20 cellular contexts compared by ENCODE assay signal in genomic region chr6:4157506-4157905, GRCh38. TPM values are rescaled to one million over a fixed set of nuclear protein-coding genes. Genes with fewer than 3 reads are reported as not detected.
DNase-seq lines count a peak whose midpoint lies in the region; ATAC-seq and TF ChIP-seq lines count a peak whose summit lies in the region.
"Had no signal": no experiment of that assay in that cellular context is flagged by ENCODE, and none has a peak within 500 bp of the region (broad histone marks: within the 10 kb centered on the region; RNA-seq: fewer than 3 reads in every experiment).

No MANE protein-coding gene starts in this region.

- no peak overlapping the region for H2AK5ac ChIP-seq in neuronal stem cell (ENCODE audit: low read depth, low read length)

- H2BK120ac ChIP-seq in neuronal stem cell (ENCODE audit: low read depth, low read length) = no peak overlapping the region

- no peak overlapping the region for H3K14ac ChIP-seq in neuronal stem cell (ENCODE audit: low read length)

- no peak overlapping the region for H2BK15ac ChIP-seq in neuronal stem cell (ENCODE audit: low read length)

- no peaks in the 10 kb centered on the region for H3K27me3 ChIP-seq in esophagus muscularis mucosa
- no peaks in the 10 kb centered on the region for H3K27me3 ChIP-seq in neuronal stem cell (ENCODE audit: control insufficient read depth in 3 of 3, insufficient read depth in 3 of 3, low read depth in 1 of 3, low read length in 3 of 3)

- H3K36me3 ChIP-seq in esophagus muscularis mucosa (no peaks in the 10 kb centered on the region), neuronal stem cell (replicated peaks in 1 of 2; ENCODE audit: control insufficient read depth in 2 of 2, insufficient read depth in 2 of 2, low read length in 2 of 2) (no peaks in the 10 kb centered on the region)

- H3K18ac ChIP-seq in neuronal stem cell (ENCODE audit: low read length) = no peak overlapping the region

- no peak for TF ChIP-seq POLR2A in esophagus muscularis mucosa (IDR thresholded peaks at IDR 0.05; ENCODE audit: low read depth)

- H4K91ac ChIP-seq in neuronal stem cell (ENCODE audit: low read depth, low read length, poor library complexity) = no peak overlapping the region

- H3K79me1 ChIP-seq in neuronal stem cell (ENCODE audit: low read depth, low read length) = no peaks in the 10 kb centered on the region

- CTCF ChIA-PET in activated naive CD4-positive, alpha-beta T cell treated with anti-CD3 and anti-CD28 coated beads, Interleukin-2, amount 10 ng/mL, durations not matched to agents 7 days and 5 days (lab: Charles Lee) = interaction anchor here (3.5 kb wide), 1 partner anchor 103 kb away, joined by 20 read pairs; no protein-coding TSS in a partner anchor
- CTCF ChIA-PET in WTC11 (lab: Charles Lee) = no interaction called here

- H3K4ac ChIP-seq in neuronal stem cell (ENCODE audit: low read length) = no peak overlapping the region

- H3K4me3 ChIP-seq in AG10803 (ENCODE audit: low read length) = no peak overlapping the region
- H3K4me3 ChIP-seq in esophagus muscularis mucosa = no peak overlapping the region
- H3K4me3 ChIP-seq in neuronal stem cell (ENCODE audit: low read length in 2 of 2) = no peak overlapping the region

- H4K8ac ChIP-seq in neuronal stem cell (ENCODE audit: low read depth, low read length) = no peak overlapping the region

- H3K4me3 Mint-ChIP-seq in activated naive CD4-positive, alpha-beta T cell treated with anti-CD3 and anti-CD28 coated beads, Interleukin-2, amount 10 ng/mL, durations not matched to agents 7 days and 5 days = no peak overlapping the region
- H3K4me3 Mint-ChIP-seq in WTC11 = no peak overlapping the region
- H3K4me3 Mint-ChIP-seq: IgD-negative memory B cell had no signal

- TF ChIP-seq CTCF in AG10803 (conservative IDR thresholded peaks at IDR 0.05; ENCODE audit: low read length) (no peak), esophagus muscularis mucosa (IDR thresholded peaks at IDR 0.05) (no peak), WTC11 (IDR thresholded peaks at IDR 0.05) (no peak)

- peak overlapping the region; percentile 12 for H2BK12ac ChIP-seq in neuronal stem cell (ENCODE audit: low read length)

- peaks cover 5% of the 10 kb centered on the region for H3K4me1 Mint-ChIP-seq in activated naive CD4-positive, alpha-beta T cell treated with anti-CD3 and anti-CD28 coated beads, Interleukin-2, amount 10 ng/mL, durations not matched to agents 7 days and 5 days
- peaks cover 9% of the 10 kb centered on the region for H3K4me1 Mint-ChIP-seq in WTC11

- POLR2A ChIA-PET in WTC11 (lab: Charles Lee) = no interaction called here

- H3K27ac ChIP-seq in esophagus muscularis mucosa (replicated peaks in 1 of 4) = no peak overlapping the region
- no peak overlapping the region for H3K27ac ChIP-seq in neuronal stem cell (replicated peaks; ENCODE audit: low read length)
- H3K27ac ChIP-seq: HL-60, KMS-11, RWPE1 had no signal

- no peak overlapping the region for H3K27ac Mint-ChIP-seq in activated naive CD4-positive, alpha-beta T cell treated with anti-CD3 and anti-CD28 coated beads, Interleukin-2, amount 10 ng/mL, durations not matched to agents 7 days and 5 days
- H3K27ac Mint-ChIP-seq in WTC11 = no peak overlapping the region
- H3K27ac Mint-ChIP-seq: CD4-positive, CD25-positive, alpha-beta regulatory T cell; IgD-negative memory B cell had no signal

- no peak overlapping the region for H2BK5ac ChIP-seq in neuronal stem cell (ENCODE audit: low read length)

- peak; percentile 33 for DNase-seq in AG10803 (ENCODE audit: low read depth)
- DNase-seq in NCI-H524 (lab: John Stamatoyannopoulos, UW) = peak; percentile 90 to 95
- peak; percentile 57 for DNase-seq in esophagus muscularis mucosa (ENCODE audit: extremely low spot score)
- no peak for DNase-seq in neuronal stem cell (ENCODE audit: low spot score)
- DNase-seq in activated naive CD4-positive, alpha-beta T cell treated with anti-CD3 and anti-CD28 coated beads, Interleukin-2, amount 10 ng/mL, durations not matched to agents 7 days and 5 days = no peak
- no peak for DNase-seq in WTC11 (ENCODE audit: low spot score)
- DNase-seq: 8988T; ACHN; CD4-positive, CD25-positive, alpha-beta regulatory T cell; EL; GDM1; MM.1S; NCI-H2029 treated with DMSO at 0.1 percent for 48 hours; NCI-H526; SHP77 had no signal

- intact Hi-C loops in esophagus muscularis mucosa (cut with DNase I) = no loop called here

- no peaks in the 10 kb centered on the region for H3K9me3 Mint-ChIP-seq in activated naive CD4-positive, alpha-beta T cell treated with anti-CD3 and anti-CD28 coated beads, Interleukin-2, amount 10 ng/mL, durations not matched to agents 7 days and 5 days
- no peaks in the 10 kb centered on the region for H3K9me3 Mint-ChIP-seq in WTC11
- H3K9me3 Mint-ChIP-seq: IgD-negative memory B cell had no signal

- no peak overlapping the region for H3K23ac ChIP-seq in neuronal stem cell (ENCODE audit: low read depth, low read length, poor library complexity)

- H3K36me3 Mint-ChIP-seq in activated naive CD4-positive, alpha-beta T cell treated with anti-CD3 and anti-CD28 coated beads, Interleukin-2, amount 10 ng/mL, durations not matched to agents 7 days and 5 days = no peaks in the 10 kb centered on the region
- H3K36me3 Mint-ChIP-seq in WTC11 = no peaks in the 10 kb centered on the region
- H3K36me3 Mint-ChIP-seq: CD4-positive, CD25-positive, alpha-beta regulatory T cell; IgD-negative memory B cell had no signal

- H3K4me2 ChIP-seq in neuronal stem cell (ENCODE audit: insufficient read depth, low read length, poor library complexity, severe bottlenecking) = no peak overlapping the region
- H3K4me2 ChIP-seq: KMS-11 had no signal

- TF ChIP-seq EP300 in esophagus muscularis mucosa (IDR thresholded peaks at IDR 0.05) = no peak

- ATAC-seq in WTC11 (no peak), HG02938 (IDR thresholded peaks at IDR 0.05; ENCODE audit: unreplicated experiment) (no peak)

- H3K9ac ChIP-seq in neuronal stem cell (ENCODE audit: low read depth, low read length, poor library complexity) = no peak overlapping the region
- H3K9ac ChIP-seq: KMS-11 had no signal

- no peak overlapping the region for H2AFZ ChIP-seq in neuronal stem cell (ENCODE audit: low read length)

- 65% methylated on average over 8 of the region's 12 CpGs for WGBS in esophagus muscularis mucosa
- no CpG with 5 or more reads among the region's 12 CpGs for WGBS in neuronal stem cell (ENCODE audit: extremely low coverage in 2 of 2, insufficient read length in 2 of 2, insufficient replicate concordance in 1 of 2), 2 donors

- no peaks in the 10 kb centered on the region for H3K9me3 ChIP-seq in esophagus muscularis mucosa
- no peaks in the 10 kb centered on the region for H3K9me3 ChIP-seq in neuronal stem cell (replicated peaks in 1 of 2; ENCODE audit: control insufficient read depth in 2 of 2, insufficient read depth in 1 of 2, low read depth in 1 of 2, low read length in 2 of 2)

- peaks cover 2 to 6% (median 3%) of the 10 kb centered on the region in 4 donors for H3K4me1 ChIP-seq in esophagus muscularis mucosa
- H3K4me1 ChIP-seq in neuronal stem cell (ENCODE audit: control insufficient read depth in 2 of 2, insufficient read depth in 1 of 2, low read depth in 1 of 2, low read length in 2 of 2) = no peaks in the 10 kb centered on the region

- H3K27me3 Mint-ChIP-seq in activated naive CD4-positive, alpha-beta T cell treated with anti-CD3 and anti-CD28 coated beads, Interleukin-2, amount 10 ng/mL, durations not matched to agents 7 days and 5 days = peaks cover 19% of the 10 kb centered on the region
- H3K27me3 Mint-ChIP-seq in WTC11 (ENCODE audit: low read depth) = no peaks in the 10 kb centered on the region

TF ChIP-seq in WTC11, 78 proteins besides CTCF, POLR2A, EP300 and RAD21 (continues in another document):
- TF ChIP-seq, protein P1, sequence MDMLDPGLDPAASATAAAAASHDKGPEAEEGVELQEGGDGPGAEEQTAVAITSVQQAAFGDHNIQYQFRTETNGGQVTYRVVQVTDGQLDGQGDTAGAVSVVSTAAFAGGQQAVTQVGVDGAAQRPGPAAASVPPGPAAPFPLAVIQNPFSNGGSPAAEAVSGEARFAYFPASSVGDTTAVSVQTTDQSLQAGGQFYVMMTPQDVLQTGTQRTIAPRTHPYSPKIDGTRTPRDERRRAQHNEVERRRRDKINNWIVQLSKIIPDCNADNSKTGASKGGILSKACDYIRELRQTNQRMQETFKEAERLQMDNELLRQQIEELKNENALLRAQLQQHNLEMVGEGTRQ (CRISPR knock-in tag; IDR thresholded peaks at IDR 0.05) = no peak
- TF ChIP-seq NR3C1 (CRISPR knock-in tag; conservative IDR thresholded peaks at IDR 0.05; ENCODE audit: low read depth) (no peak), GRHL2 (CRISPR knock-in tag; IDR thresholded peaks at IDR 0.05; ENCODE audit: insufficient replicate concordance, severe bottlenecking) (no peak), NFATC4 (CRISPR knock-in tag; IDR thresholded peaks at IDR 0.05) (no peak), ZNF317 (CRISPR knock-in tag; IDR thresholded peaks at IDR 0.05; ENCODE audit: borderline replicate concordance, low read depth) (no peak), ZNF396 (CRISPR knock-in tag; IDR thresholded peaks at IDR 0.05; ENCODE audit: borderline replicate concordance) (no peak), SMAD3 (CRISPR knock-in tag; IDR thresholded peaks at IDR 0.05; ENCODE audit: borderline replicate concordance) (no peak), ZNF416 (CRISPR knock-in tag; IDR thresholded peaks at IDR 0.05) (no peak), MYBL2 (CRISPR knock-in tag; IDR thresholded peaks at IDR 0.05) (no peak), NFYB (CRISPR knock-in tag; conservative IDR thresholded peaks at IDR 0.05; ENCODE audit: low read depth) (no peak)
- TF ChIP-seq, protein P2, sequence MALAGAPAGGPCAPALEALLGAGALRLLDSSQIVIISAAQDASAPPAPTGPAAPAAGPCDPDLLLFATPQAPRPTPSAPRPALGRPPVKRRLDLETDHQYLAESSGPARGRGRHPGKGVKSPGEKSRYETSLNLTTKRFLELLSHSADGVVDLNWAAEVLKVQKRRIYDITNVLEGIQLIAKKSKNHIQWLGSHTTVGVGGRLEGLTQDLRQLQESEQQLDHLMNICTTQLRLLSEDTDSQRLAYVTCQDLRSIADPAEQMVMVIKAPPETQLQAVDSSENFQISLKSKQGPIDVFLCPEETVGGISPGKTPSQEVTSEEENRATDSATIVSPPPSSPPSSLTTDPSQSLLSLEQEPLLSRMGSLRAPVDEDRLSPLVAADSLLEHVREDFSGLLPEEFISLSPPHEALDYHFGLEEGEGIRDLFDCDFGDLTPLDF (CRISPR knock-in tag; IDR thresholded peaks at IDR 0.05) = no peak

RNA-seq across cellular contexts. Expression of gene ECI2, which starts 22.1 kb away (rescaled TPM):
- total RNA-seq in esophagus muscularis mucosa (10 to 100 TPM; 35.8 to 47.8 (median 43.8) TPM), WTC11 (2021) (56.0 to 61.9 TPM (median 61.4 TPM) in 3 replicates)
- polyA plus RNA-seq in neuronal stem cell (2013, experiment 1 of 2) = 39.6 TPM
- polyA plus RNA-seq in neuronal stem cell (2013, experiment 2 of 2) = 37.3 TPM

Comparison
In these comparisons a context has a peak if more than half of its experiments do, and no peak if none do; other contexts are left out.
1. DNase-seq: peak in AG10803 (single experiment), NCI-H524 (2 of 2) and esophagus muscularis mucosa (single experiment); none in neuronal stem cell (single experiment), activated naive CD4-positive, alpha-beta T cell treated with anti-CD3 and anti-CD28 coated beads, Interleukin-2, amount 10 ng/mL, durations not matched to agents 7 days and 5 days (single experiment) and WTC11 (single experiment).